21 cellular contexts compared by ENCODE assay signal in the genomic region with DNA sequence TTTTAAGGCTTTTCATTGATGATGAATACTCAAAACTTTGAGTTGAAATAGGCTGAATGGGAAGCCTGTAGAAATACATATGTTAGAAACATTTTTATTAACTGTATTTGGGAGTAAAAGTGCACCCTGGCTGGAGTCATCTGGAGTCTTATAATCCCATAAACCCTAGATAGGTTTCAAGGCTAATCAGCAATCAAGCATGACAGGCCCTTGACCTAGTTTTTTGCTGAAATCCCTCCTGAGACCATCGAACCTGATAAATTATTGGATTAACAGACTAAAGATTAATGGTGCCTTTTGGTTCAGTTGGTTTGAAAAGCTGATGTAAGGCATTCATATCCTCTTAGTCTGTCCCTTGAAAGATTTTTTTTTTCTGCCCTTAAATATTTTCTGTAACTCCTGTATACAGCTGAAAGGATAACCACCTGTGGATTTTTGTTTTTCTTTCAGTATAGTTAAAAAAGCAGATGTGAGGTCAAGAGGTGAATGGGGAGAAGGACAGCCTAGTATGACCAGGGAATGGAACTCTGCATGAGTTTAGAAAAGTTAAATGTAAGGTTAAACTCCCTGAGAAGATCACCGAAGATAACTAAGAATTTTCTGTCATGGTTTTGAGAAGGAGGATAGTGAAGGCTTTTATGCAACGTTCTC.
"Had no signal": no experiment of that assay in that cellular context is flagged by ENCODE, and none has a peak within 500 bp of the region (broad histone marks: within the 10 kb centered on the region; RNA-seq: fewer than 3 reads in every experiment).

No MANE protein-coding gene starts in this region.

- H3K36me3 ChIP-seq: adrenal gland, breast epithelium, esophagus muscularis mucosa, gastroesophageal sphincter, heart left ventricle, left lung, spleen had no signal

- H3K4me3 ChIP-seq: adrenal gland, breast epithelium, esophagus muscularis mucosa, gastroesophageal sphincter, heart left ventricle, left lung, spleen, testis had no signal

- H3K9me3 ChIP-seq: adrenal gland, breast epithelium, esophagus muscularis mucosa, gastroesophageal sphincter, heart left ventricle, left lung, spleen, testis had no signal

- H3K4me1 ChIP-seq: adrenal gland, breast epithelium, esophagus muscularis mucosa, gastroesophageal sphincter, heart left ventricle, left lung, spleen, testis had no signal

- DNase-seq: activated B cell treated with CpG ODN at 0.5 μM for 24 hours; activated CD4-positive, alpha-beta memory T cell treated with anti-CD3 and anti-CD28 coated beads for 36 hours; activated CD4-positive, alpha-beta T cell treated with anti-CD3 and anti-CD28 coated beads for 4 hours; activated gamma-delta T cell treated with Interleukin-2 at 50 U/mL for 16 hours; activated T-cell treated with anti-CD3 and anti-CD28 coated beads for 4 hours; adrenal gland; cortex of kidney; heart left ventricle; left lung; mammary epithelial cell; midbrain; retina; spleen; stimulated activated CD4-positive, alpha-beta T cell treated with anti-CD3 and anti-CD28 coated beads, Interleukin-4, amount 100 ng/mL, for 4 hours; testis had no signal

- FAIRE-seq: astrocyte had no signal

- H3K27ac ChIP-seq: adrenal gland, breast epithelium, esophagus muscularis mucosa, gastroesophageal sphincter, heart left ventricle, left lung, spleen, testis had no signal

- ATAC-seq: activated naive CD4-positive, alpha-beta T cell treated with anti-CD3 and anti-CD28 coated beads, Interleukin-2, amount 50 U/mL, for 72 hours; gastroesophageal sphincter; heart left ventricle; left lung; stimulated activated memory B cell treated with anti-CD40 and anti-IgM and Interleukin-4, amounts not matched to agents 10 μg/mL and 1 μg/mL and 100 μg/mL, for 72 hours had no signal

- H3K27me3 ChIP-seq: adrenal gland, breast epithelium, esophagus muscularis mucosa, gastroesophageal sphincter, heart left ventricle, left lung, spleen, testis had no signal
